Comparison of ENCODE assay signal across 1 cellular context in genomic region chr3:152836269-152836668, GRCh38.
TF ChIP-seq lines count a peak whose summit lies in the region.

No MANE protein-coding gene starts in this region.

TF ChIP-seq in HepG2, 621 proteins besides CTCF, POLR2A, EP300 and RAD21 (continued from another document):
- TF ChIP-seq FOXJ3 (CRISPR knock-in tag; IDR thresholded peaks at IDR 0.05; ENCODE audit: borderline replicate concordance), result no peak
